Comparison of ENCODE assay signal across 11 cellular contexts in genomic region chr1:8070381-8070811, GRCh38. TPM values are rescaled to one million over a fixed set of nuclear protein-coding genes. Genes with fewer than 3 reads are reported as not detected.
DNase-seq lines count a peak whose midpoint lies in the region; ATAC-seq and TF ChIP-seq lines count a peak whose summit lies in the region.
"Had no signal": no experiment of that assay in that cellular context is flagged by ENCODE, and none has a peak within 500 bp of the region (broad histone marks: within the 10 kb centered on the region; RNA-seq: fewer than 3 reads in every experiment).

No MANE protein-coding gene starts in this region.

- no peak overlapping the region for H3K9ac ChIP-seq in liver (ENCODE audit: low read depth in 1 of 2, low read length in 2 of 2)

- DNase-seq in LHCN-M2 (ENCODE audit: low read depth) (peak; percentile 63), breast epithelium (ENCODE audit: low spot score in 2 of 2) (peak in 1 of 2 donors; percentile 68), suprapubic skin (ENCODE audit: low spot score in 2 of 2) (no peak), UCSD-AML1 (lab: John Stamatoyannopoulos, UW; ENCODE audit: unreplicated experiment) (no peak), NCI-H2107 (lab: John Stamatoyannopoulos, UW) (no peak)
- DNase-seq: immature natural killer cell, T-helper 17 cell had no signal

- H3K4me3 ChIP-seq in breast epithelium (peak overlapping the region in 2 of 3 donors; percentile 23 to 42), liver (ENCODE audit: low read depth in 1 of 3, low read length in 3 of 3) (no peak overlapping the region), suprapubic skin (peak overlapping the region; percentile 18)
- H3K4me3 ChIP-seq: tibial nerve had no signal

- no peaks in the 10 kb centered on the region for H3K9me3 ChIP-seq in breast epithelium
- H3K9me3 ChIP-seq in liver (ENCODE audit: control insufficient read depth in 4 of 4, low read length in 3 of 4) = no peaks in the 10 kb centered on the region
- no peaks in the 10 kb centered on the region for H3K9me3 ChIP-seq in suprapubic skin
- H3K9me3 ChIP-seq: tibial nerve had no signal

- TF ChIP-seq CTCF in breast epithelium (IDR thresholded peaks at IDR 0.05) (no peak), liver (IDR thresholded peaks at IDR 0.05; ENCODE audit: low read depth, low read length, missing input control) (no peak), suprapubic skin (IDR thresholded peaks at IDR 0.05) (no peak)

- H3K27ac ChIP-seq in breast epithelium (peak overlapping the region; percentile 78 to 88), liver (ENCODE audit: low read depth in 1 of 2, low read length in 2 of 2) (no peak overlapping the region), suprapubic skin (peak overlapping the region; percentile 89)
- H3K27ac ChIP-seq: tibial nerve had no signal

- no peak for TF ChIP-seq RAD21 in liver (IDR thresholded peaks at IDR 0.05)

- no peak for TF ChIP-seq EP300 in suprapubic skin (IDR thresholded peaks at IDR 0.05)

- WGBS in liver = 59% methylated on average over 10 of the region's 10 CpGs
- WGBS in suprapubic skin = 33% methylated on average over 10 of the region's 10 CpGs

- H3K36me3 ChIP-seq in breast epithelium (no peaks in the 10 kb centered on the region), liver (ENCODE audit: control insufficient read depth in 4 of 4, insufficient read depth in 3 of 4, low read depth in 1 of 4, low read length in 3 of 4) (no peaks in the 10 kb centered on the region), suprapubic skin (no peaks in the 10 kb centered on the region)
- H3K36me3 ChIP-seq: tibial nerve had no signal

- TF ChIP-seq POLR2A in breast epithelium (IDR thresholded peaks at IDR 0.05) = no peak
- no peak for TF ChIP-seq POLR2A in suprapubic skin (IDR thresholded peaks at IDR 0.05)

- no peak for ATAC-seq in HG03342 (IDR thresholded peaks at IDR 0.05; ENCODE audit: unreplicated experiment)
- ATAC-seq in GM19397 (IDR thresholded peaks at IDR 0.05; ENCODE audit: unreplicated experiment) = no peak
- ATAC-seq: T-helper 17 cell had no signal

- intact Hi-C loops in breast epithelium (cut with DNase I; ENCODE audit: low total_unique reads) = no loop called here

- no peaks in the 10 kb centered on the region for H3K27me3 ChIP-seq in breast epithelium
- H3K27me3 ChIP-seq in liver (ENCODE audit: control insufficient read depth in 4 of 4, insufficient read depth in 4 of 4, low read length in 3 of 4) = no peaks in the 10 kb centered on the region
- H3K27me3 ChIP-seq in suprapubic skin = no peaks in the 10 kb centered on the region
- H3K27me3 ChIP-seq: tibial nerve had no signal

- H3K4me1 ChIP-seq in breast epithelium (peaks cover 0 to 11% of the 10 kb centered on the region in 2 donors), liver (ENCODE audit: control insufficient read depth in 4 of 4, insufficient read depth in 4 of 4, low read length in 3 of 4) (no peaks in the 10 kb centered on the region), suprapubic skin (peaks cover 33% of the 10 kb centered on the region)

TF ChIP-seq in liver, 16 proteins besides CTCF, POLR2A, EP300 and RAD21:
- TF ChIP-seq FOXA2 (IDR thresholded peaks at IDR 0.05) (no peak), SP1 (IDR thresholded peaks at IDR 0.05) (peak; percentile 20), HNF4A (conservative IDR thresholded peaks at IDR 0.05) (peak in 1 of 2 donors; percentile 21)

RNA-seq across cellular contexts. Expression of gene ERRFI1, which starts 44.3 kb away (rescaled TPM):
- total RNA-seq in LHCN-M2 (2014; rRNA removed) (313 and 316 TPM in 2 replicates), breast epithelium (100 to 1,000 TPM; 207 to 550 (median 379) TPM), liver (100 to 1,000 TPM in 1 of 2 donors, 10 to 100 TPM in 1; 60.7 to 424 TPM), suprapubic skin (100 to 1,000 TPM; 128 to 312 (median 262) TPM)
- polyA plus RNA-seq in LHCN-M2 (2012) = 106 TPM
- 100 to 1,000 TPM in 1 of 2 donors, 10 to 100 TPM in 1; 68.6 to 142 TPM for polyA plus RNA-seq in liver

Comparison
In these comparisons a context has a peak if more than half of its experiments do, and no peak if none do; other contexts are left out.
1. H3K27ac ChIP-seq: peak in breast epithelium (2 of 2) and suprapubic skin (single experiment); none in liver (0 of 2).
2. H3K4me3 ChIP-seq: peak in breast epithelium (2 of 3) and suprapubic skin (single experiment); none in liver (0 of 3).